In genomic region chr3:146625117-146625775, GRCh38 we compare ENCODE assay signal across 8 cellular contexts. TPM values are rescaled to one million over a fixed set of nuclear protein-coding genes. Genes with fewer than 3 reads are reported as not detected.
DNase-seq lines count a peak whose midpoint lies in the region; ATAC-seq, FAIRE-seq and TF ChIP-seq lines count a peak whose summit lies in the region.

No MANE protein-coding gene starts in this region.

- intact Hi-C loops in Caco-2 (cut with micrococcal nuclease; ENCODE audit: unreplicated experiment) (no loop called here), ovary (cut with DNase I) (no loop called here)

- H3K4me3 ChIP-seq in duodenal mucosa (ENCODE audit: low read depth in 1 of 2, low read length in 2 of 2) (peak overlapping the region; percentile 24 to 36), small intestine (ENCODE audit: low read depth in 1 of 2, low read length in 2 of 2) (no peak overlapping the region), Caco-2 (ENCODE audit: low read depth, low read length) (no peak overlapping the region), ovary (no peak overlapping the region)

- no TSS peak for BruUV-seq in Caco-2 (replicated peaks; lab: Mats Ljungman, UMichigan)

- peak; percentile 6 for DNase-seq in NCI-H1436 treated with DMSO at 0.1 percent for 48 hours (lab: John Stamatoyannopoulos, UW)
- no peak for DNase-seq in NCI-H1436 (lab: John Stamatoyannopoulos, UW)
- peak; percentile 54 for DNase-seq in small intestine
- DNase-seq in Caco-2 = no peak
- no peak for DNase-seq in ovary
- DNase-seq in NCI-H1048 (lab: John Stamatoyannopoulos, UW) = no peak

- no peak overlapping the region for H3K27ac Mint-ChIP-seq in Caco-2 (ENCODE audit: unreplicated experiment)

- TF ChIP-seq CTCF in Caco-2 (IDR thresholded peaks at IDR 0.05; ENCODE audit: insufficient read depth in 1 of 2, low read depth in 1 of 2, low read length in 1 of 2, severe bottlenecking in 1 of 2, unreplicated experiment in 1 of 2) (no peak), ovary (IDR thresholded peaks at IDR 0.05) (no peak)

- POLR2A ChIA-PET in Caco-2 (lab: Charles Lee) = no interaction called here

- H3K9me3 ChIP-seq in duodenal mucosa (ENCODE audit: control insufficient read depth in 1 of 2, low read length in 2 of 2) (no peaks in the 10 kb centered on the region), small intestine (ENCODE audit: control insufficient read depth, low read depth) (no peaks in the 10 kb centered on the region), Caco-2 (no peaks in the 10 kb centered on the region), ovary (no peaks in the 10 kb centered on the region)

- H3K4me1 ChIP-seq in duodenal mucosa (ENCODE audit: control insufficient read depth in 1 of 2, insufficient read depth in 2 of 2, low read length in 2 of 2) = no peaks in the 10 kb centered on the region
- no peaks in the 10 kb centered on the region for H3K4me1 ChIP-seq in small intestine (ENCODE audit: control insufficient read depth in 2 of 2, insufficient read depth in 1 of 2, low read depth in 1 of 2, low read length in 1 of 2)
- H3K4me1 ChIP-seq in Caco-2 = no peaks in the 10 kb centered on the region
- no peaks in the 10 kb centered on the region for H3K4me1 ChIP-seq in ovary (ENCODE audit: insufficient read depth)

- H3K36me3 ChIP-seq in duodenal mucosa (ENCODE audit: control insufficient read depth in 1 of 2, insufficient read depth in 2 of 2, low read length in 2 of 2) (no peaks in the 10 kb centered on the region), small intestine (ENCODE audit: control insufficient read depth in 2 of 2, insufficient read depth in 2 of 2, low read length in 2 of 2) (no peaks in the 10 kb centered on the region), Caco-2 (ENCODE audit: control insufficient read depth, insufficient read depth, low read length) (no peaks in the 10 kb centered on the region), ovary (no peaks in the 10 kb centered on the region)

- peak overlapping the region in 1 of 2 donors; percentile 21 for H3K9ac ChIP-seq in duodenal mucosa (ENCODE audit: low read depth in 1 of 2, low read length in 2 of 2)

- TF ChIP-seq POLR2A in ovary (IDR thresholded peaks at IDR 0.05) = no peak

- H3K4me3 Mint-ChIP-seq in Caco-2 (ENCODE audit: unreplicated experiment) = no peak overlapping the region

- peak; percentile 77 for ATAC-seq in HG03442 (IDR thresholded peaks at IDR 0.05; ENCODE audit: unreplicated experiment)

- CTCF ChIA-PET in Caco-2 (lab: Charles Lee) = no interaction called here

- 38 to 58% (median 46%) methylated on average over 3 of the region's 3 CpGs for WGBS in small intestine, 3 donors
- 61 to 66% (median 65%) methylated on average over 3 of the region's 3 CpGs for WGBS in ovary, 3 donors

- H3K9me3 Mint-ChIP-seq in Caco-2 (ENCODE audit: unreplicated experiment) = no peaks in the 10 kb centered on the region

- no peak for TF ChIP-seq EP300 in ovary (IDR thresholded peaks at IDR 0.05)

- peaks cover 5% of the 10 kb centered on the region for H3K27me3 Mint-ChIP-seq in Caco-2 (ENCODE audit: insufficient read depth, unreplicated experiment)

- H3K36me3 Mint-ChIP-seq in Caco-2 (ENCODE audit: insufficient read depth, unreplicated experiment) = no peaks in the 10 kb centered on the region

- H3K4me1 Mint-ChIP-seq in Caco-2 (ENCODE audit: low read depth, unreplicated experiment) = peaks cover 6% of the 10 kb centered on the region

- peak; percentile 65 for FAIRE-seq in small intestine (lab: Jason Lieb, UNC)

- H3K27ac ChIP-seq in duodenal mucosa (ENCODE audit: low read depth, low read length) = no peak overlapping the region
- H3K27ac ChIP-seq in small intestine (ENCODE audit: low read depth in 1 of 2, low read length in 1 of 2) = no peak overlapping the region
- H3K27ac ChIP-seq in ovary = no peak overlapping the region

- H3K27me3 ChIP-seq in duodenal mucosa (ENCODE audit: control insufficient read depth in 1 of 2, insufficient read depth in 2 of 2, low read length in 2 of 2) (no peaks in the 10 kb centered on the region), small intestine (ENCODE audit: control insufficient read depth in 2 of 2, insufficient read depth in 2 of 2, low read length in 2 of 2) (no peaks in the 10 kb centered on the region), Caco-2 (replicated peaks; ENCODE audit: control insufficient read depth, insufficient read depth, low read length) (no peaks in the 10 kb centered on the region), ovary (no peaks in the 10 kb centered on the region)

RNA-seq across cellular contexts. Expression of gene PLSCR5, which starts 20.1 kb away (rescaled TPM):
- polyA plus RNA-seq in small intestine = not detected
- 0.26 TPM in 1 of 2 replicates, not detected in the other for total RNA-seq in Caco-2 (2022)
- total RNA-seq in ovary = not detected
- not detected for polyA plus RNA-seq in ovary

Comparison
In these comparisons a context has a peak if more than half of its experiments do, and no peak if none do; other contexts are left out.
1. DNase-seq: peak in NCI-H1436 treated with DMSO at 0.1 percent for 48 hours (single experiment) and small intestine (single experiment); none in NCI-H1436 (single experiment), Caco-2 (0 of 2), ovary (0 of 5) and NCI-H1048 (single experiment).
2. H3K4me3 ChIP-seq: peak in duodenal mucosa (2 of 2); none in small intestine (0 of 2), Caco-2 (single experiment) and ovary (single experiment).